In the genomic region with DNA sequence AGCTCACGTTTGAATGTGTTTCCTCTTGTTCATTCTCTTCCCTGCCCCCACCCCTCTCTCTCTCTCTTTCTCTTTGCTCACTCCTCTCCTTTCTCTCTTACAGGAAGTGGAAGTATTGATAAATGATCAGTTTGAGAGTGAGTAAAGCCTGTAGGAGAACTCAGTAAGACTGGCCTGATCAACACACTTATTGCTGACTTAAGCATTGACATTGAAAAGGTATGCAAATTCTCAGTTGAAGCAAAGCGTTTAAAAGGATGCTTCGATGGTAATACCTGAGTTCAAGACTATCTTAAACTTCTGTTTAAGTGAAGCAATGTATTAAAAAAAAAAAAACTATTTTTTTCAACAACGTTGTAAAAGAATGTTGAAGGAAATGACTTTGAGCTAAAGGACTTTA, we compare ENCODE assay signal across 27 cellular contexts.
"Had no signal": no experiment of that assay in that cellular context is flagged by ENCODE, and none has a peak within 500 bp of the region (broad histone marks: within the 10 kb centered on the region; RNA-seq: fewer than 3 reads in every experiment).

No MANE protein-coding gene starts in this region.

- H3K36me3 ChIP-seq: colonic mucosa, esophagus muscularis mucosa, esophagus squamous epithelium, gastrocnemius medialis, gastroesophageal sphincter, heart left ventricle, heart right ventricle had no signal

- H3K27ac ChIP-seq: colonic mucosa, coronary artery, dorsolateral prefrontal cortex, epithelial cell of prostate, esophagus muscularis mucosa, esophagus squamous epithelium, foreskin keratinocyte, gastrocnemius medialis, gastroesophageal sphincter, heart left ventricle, heart right ventricle had no signal

- ATAC-seq: effector memory CD8-positive, alpha-beta T cell; esophagus mucosa; foreskin keratinocyte; gastrocnemius medialis; gastroesophageal sphincter; heart left ventricle; heart right ventricle had no signal

- H3K9me3 ChIP-seq: colonic mucosa, esophagus muscularis mucosa, esophagus squamous epithelium, gastrocnemius medialis, gastroesophageal sphincter, heart left ventricle, heart right ventricle had no signal

- H3K4me3 ChIP-seq: colonic mucosa, coronary artery, dorsolateral prefrontal cortex, esophagus muscularis mucosa, esophagus squamous epithelium, gastrocnemius medialis, gastroesophageal sphincter, heart left ventricle, heart right ventricle had no signal

- H3K27me3 ChIP-seq: colonic mucosa, dorsolateral prefrontal cortex, esophagus muscularis mucosa, esophagus squamous epithelium, foreskin keratinocyte, gastrocnemius medialis, gastroesophageal sphincter, heart left ventricle, heart right ventricle had no signal

- DNase-seq: colonic mucosa; cortex of kidney; dermis blood vessel endothelial cell; dorsolateral prefrontal cortex; effector CD4-positive, alpha-beta T cell; effector CD8-positive, alpha-beta T cell; effector memory CD4-positive, alpha-beta T cell; effector memory CD8-positive, alpha-beta T cell; erythroblast; esophagus squamous epithelium; foreskin fibroblast; foreskin keratinocyte; foreskin melanocyte; gastrocnemius medialis; glutamatergic neuron; head of caudate nucleus; heart left ventricle; heart right ventricle had no signal

- H3K4me1 ChIP-seq: colonic mucosa, esophagus muscularis mucosa, esophagus squamous epithelium, foreskin keratinocyte, gastrocnemius medialis, gastroesophageal sphincter, heart left ventricle, heart right ventricle had no signal

- FAIRE-seq: colon, endometrium, endothelial cell of umbilical vein, frontal cortex had no signal
